In genomic region chr5:177966839-177967167, GRCh38 we compare ENCODE assay signal across 24 cellular contexts. TPM values are rescaled to one million over a fixed set of nuclear protein-coding genes. Genes with fewer than 3 reads are reported as not detected.
DNase-seq lines count a peak whose midpoint lies in the region; ATAC-seq, FAIRE-seq and TF ChIP-seq lines count a peak whose summit lies in the region.
"Had no signal": no experiment of that assay in that cellular context is flagged by ENCODE, and none has a peak within 500 bp of the region (broad histone marks: within the 10 kb centered on the region; RNA-seq: fewer than 3 reads in every experiment).

No MANE protein-coding gene starts in this region.

- H3K9me3 ChIP-seq in body of pancreas, result no peaks in the 10 kb centered on the region
- H3K9me3 ChIP-seq in endothelial cell of umbilical vein (replicated peaks; ENCODE audit: control insufficient read depth, insufficient read depth, low read length), result no peaks in the 10 kb centered on the region
- H3K9me3 ChIP-seq in small intestine (ENCODE audit: control insufficient read depth, low read depth), result no peaks in the 10 kb centered on the region
- H3K9me3 ChIP-seq: A549, BE2C had no signal

- CTCF ChIA-PET in endothelial cell of umbilical vein (lab: Charles Lee), result interaction anchor here (0.9 to 1.2 kb wide), 2 partner anchors 10 to 32 kb away, joined by 3 read pairs; no protein-coding TSS in a partner anchor

- POLR2A ChIA-PET in endothelial cell of umbilical vein (lab: Charles Lee), result no interaction called here

- H4K20me1 ChIP-seq in endothelial cell of umbilical vein (replicated peaks; ENCODE audit: control insufficient read depth, extremely low read depth, insufficient read depth, low read length), result no peaks in the 10 kb centered on the region
- H4K20me1 ChIP-seq: BLaER1 treated with 17β-estradiol and CSF1 and Interleukin-3, amounts not matched to agents 10 nM and 100 nM had no signal

- H3K9me1 ChIP-seq in endothelial cell of umbilical vein (replicated peaks; ENCODE audit: control insufficient read depth, extremely low read depth, insufficient read depth, low read length), result no peaks in the 10 kb centered on the region

- H3K36me3 ChIP-seq in H7 (replicated peaks; ENCODE audit: control insufficient read depth, insufficient read depth, low read length), result no peaks in the 10 kb centered on the region
- no peaks in the 10 kb centered on the region for H3K36me3 ChIP-seq in body of pancreas (replicated peaks in 1 of 2; ENCODE audit: insufficient read depth in 1 of 2, low read depth in 2 of 2)
- H3K36me3 ChIP-seq in endothelial cell of umbilical vein (ENCODE audit: control insufficient read depth in 2 of 2, extremely low read depth in 1 of 2, insufficient read depth in 2 of 2, low read length in 2 of 2), result no peaks in the 10 kb centered on the region
- H3K36me3 ChIP-seq in small intestine (ENCODE audit: control insufficient read depth in 2 of 2, insufficient read depth in 2 of 2, low read length in 2 of 2), result no peaks in the 10 kb centered on the region
- H3K36me3 ChIP-seq: BE2C; BLaER1 treated with 17β-estradiol and CSF1 and Interleukin-3, amounts not matched to agents 10 nM and 100 nM had no signal

- 58 to 66% methylated on average over 7 of the region's 7 CpGs for WGBS in body of pancreas, 2 donors
- 79 to 88% (median 85%) methylated on average over 7 of the region's 7 CpGs for WGBS in small intestine, 3 donors

- DNase-seq in H7 (peak; percentile 24), body of pancreas (no peak), endothelial cell of umbilical vein (ENCODE audit: low read depth, low spot score) (no peak), superior temporal gyrus (ENCODE audit: extremely low spot score) (no peak), DMS 273 treated with DMSO at 0.1 percent for 48 hours (lab: John Stamatoyannopoulos, UW) (no peak), small intestine (no peak)
- DNase-seq: 8988T; ACHN; AML-193; BE2C; CD4-positive, alpha-beta T cell; CD8-positive, alpha-beta memory T cell; DMS53; DMS79 treated with DMSO at 0.1 percent for 48 hours; GOT3; HCEC 1CT had no signal

- H2AFZ ChIP-seq in endothelial cell of umbilical vein (ENCODE audit: low read depth, low read length), result no peak overlapping the region

- H3K27me3 ChIP-seq in H7 (ENCODE audit: control insufficient read depth, insufficient read depth, low read length) (no peaks in the 10 kb centered on the region), body of pancreas (no peaks in the 10 kb centered on the region), endothelial cell of umbilical vein (ENCODE audit: control insufficient read depth in 2 of 2, insufficient read depth in 2 of 2, low read length in 2 of 2) (peaks cover 0 to 2% of the 10 kb centered on the region in 2 experiments), small intestine (ENCODE audit: control insufficient read depth in 2 of 2, insufficient read depth in 2 of 2, low read length in 2 of 2) (no peaks in the 10 kb centered on the region)
- H3K27me3 ChIP-seq: BLaER1 treated with 17β-estradiol and CSF1 and Interleukin-3, amounts not matched to agents 10 nM and 100 nM had no signal

- FAIRE-seq in endothelial cell of umbilical vein (lab: Jason Lieb, UNC) (peak; percentile 8), small intestine (lab: Jason Lieb, UNC) (no peak)
- FAIRE-seq: A549, D721Med, G401.6, GM12892, H54 had no signal

- H3K4me1 ChIP-seq in body of pancreas (no peaks in the 10 kb centered on the region), endothelial cell of umbilical vein (ENCODE audit: control insufficient read depth, extremely low read depth, insufficient read depth, low read length) (peaks cover 17% of the 10 kb centered on the region), small intestine (ENCODE audit: control insufficient read depth in 2 of 2, insufficient read depth in 1 of 2, low read depth in 1 of 2, low read length in 1 of 2) (no peaks in the 10 kb centered on the region)
- H3K4me1 ChIP-seq: A549, BE2C had no signal

- H3K9ac ChIP-seq in endothelial cell of umbilical vein (replicated peaks; ENCODE audit: extremely low read depth, insufficient read depth, low read length), result no peak overlapping the region
- H3K9ac ChIP-seq: BLaER1 treated with 17β-estradiol and CSF1 and Interleukin-3, amounts not matched to agents 10 nM and 100 nM had no signal

- TF ChIP-seq POLR2A in body of pancreas (IDR thresholded peaks at IDR 0.05) (no peak), endothelial cell of umbilical vein (IDR thresholded peaks at IDR 0.05; ENCODE audit: low read depth, low read length) (no peak)

- no peak for TF ChIP-seq CTCF in body of pancreas (IDR thresholded peaks at IDR 0.05)
- no peak for TF ChIP-seq CTCF in endothelial cell of umbilical vein (IDR thresholded peaks at IDR 0.05; ENCODE audit: extremely low read depth in 1 of 2, insufficient read depth in 1 of 2, low read depth in 1 of 2, low read length in 2 of 2)

- no peak overlapping the region for H3K27ac ChIP-seq in body of pancreas
- peak overlapping the region; percentile 24 for H3K27ac ChIP-seq in endothelial cell of umbilical vein (ENCODE audit: insufficient read depth, low read depth, low read length)
- H3K27ac ChIP-seq in small intestine (ENCODE audit: low read depth in 1 of 2, low read length in 1 of 2), result no peak overlapping the region
- H3K27ac ChIP-seq: A549; BLaER1 treated with 17β-estradiol and CSF1 and Interleukin-3, amounts not matched to agents 10 nM and 100 nM had no signal

- intact Hi-C loops in body of pancreas (cut with DNase I), result no loop called here
- intact Hi-C loops in endothelial cell of umbilical vein (cut with micrococcal nuclease), result no loop called here

- BruUV-seq in endothelial cell of umbilical vein (replicated peaks; lab: Mats Ljungman, UMichigan), result no TSS peak

- dilution Hi-C loops in endothelial cell of umbilical vein (cut with MboI; ENCODE audit: extremely low pct_ligation_motif_present, low sequenced_read_pairs), result no loop called here

- no peak overlapping the region for H3K4me2 ChIP-seq in endothelial cell of umbilical vein (ENCODE audit: insufficient read depth, low read length)
- H3K4me2 ChIP-seq: A549; BLaER1 treated with 17β-estradiol and CSF1 and Interleukin-3, amounts not matched to agents 10 nM and 100 nM had no signal

- ATAC-seq in body of pancreas, result peak; percentile 40

- H3K4me3 ChIP-seq in H7 (ENCODE audit: insufficient read depth, low read depth, low read length) (no peak overlapping the region), body of pancreas (no peak overlapping the region), endothelial cell of umbilical vein (replicated peaks in 1 of 3; ENCODE audit: insufficient read depth in 1 of 3, low read depth in 1 of 3, low read length in 3 of 3) (no peak overlapping the region), small intestine (ENCODE audit: low read depth in 1 of 2, low read length in 2 of 2) (no peak overlapping the region)
- H3K4me3 ChIP-seq: A549; BLaER1 treated with 17β-estradiol and CSF1 and Interleukin-3, amounts not matched to agents 10 nM and 100 nM had no signal

- H3K79me2 ChIP-seq in endothelial cell of umbilical vein (ENCODE audit: control insufficient read depth, insufficient read depth, low read length), result no peaks in the 10 kb centered on the region

TF ChIP-seq in endothelial cell of umbilical vein, 7 proteins besides CTCF, POLR2A, EP300 and RAD21:
- no peak for TF ChIP-seq MAX (IDR thresholded peaks at IDR 0.05; ENCODE audit: insufficient read depth, insufficient read length)
- TF ChIP-seq POLR2AphosphoS5 (IDR thresholded peaks at IDR 0.05; ENCODE audit: insufficient read depth, low read depth, low read length), result no peak
- TF ChIP-seq GATA2 (IDR thresholded peaks at IDR 0.05; ENCODE audit: insufficient read depth, insufficient read length, low read depth, low read length), result no peak
- TF ChIP-seq JUN (IDR thresholded peaks at IDR 0.05; ENCODE audit: borderline replicate concordance, insufficient read depth, insufficient read length, low read depth), result no peak
- no peak for TF ChIP-seq EZH2 (IDR thresholded peaks at IDR 0.05; ENCODE audit: borderline replicate concordance, low read depth, low read length, severe bottlenecking)
- TF ChIP-seq FOS (IDR thresholded peaks at IDR 0.05; ENCODE audit: borderline replicate concordance, insufficient read depth, low read length), result no peak
- TF ChIP-seq MYC (IDR thresholded peaks at IDR 0.05; ENCODE audit: low read depth, low read length), result no peak

RNA-seq across cellular contexts. Expression of gene PROP1, which starts 29.2 kb away (rescaled TPM):
- not detected in 2 replicates for total RNA-seq in H7 (2014; rRNA removed; shearing (Covaris generic))
- total RNA-seq in body of pancreas (not detected), endothelial cell of umbilical vein (not detected in 2 replicates)
- polyA plus RNA-seq in endothelial cell of umbilical vein (not detected in 2 replicates), small intestine (not detected)
- polyA plus RNA-seq in endothelial cell of umbilical vein (2011; cell fraction: cytosol; rRNA removed), result not detected in 2 replicates
- not detected in 2 replicates for polyA plus RNA-seq in endothelial cell of umbilical vein (2011; cell fraction: nucleus; rRNA removed)
- not detected in 2 replicates for polyA plus RNA-seq in endothelial cell of umbilical vein (2012)
- not detected in 2 replicates for polyA minus RNA-seq in endothelial cell of umbilical vein
- polyA minus RNA-seq in endothelial cell of umbilical vein (2011; cell fraction: cytosol; rRNA and poly(A)+ RNA removed), result not detected
- polyA minus RNA-seq in endothelial cell of umbilical vein (2011; cell fraction: nucleus; rRNA and poly(A)+ RNA removed), result not detected in 2 replicates
- total RNA-seq: CD4-positive, alpha-beta T cell; CD8-positive, alpha-beta memory T cell; Daoy had no signal
- polyA plus RNA-seq: A549; CD14-positive monocyte; CD8-positive, alpha-beta memory T cell had no signal
